Comparison of ENCODE assay signal across 2 cellular contexts in genomic region chr7:100865971-100866720, GRCh38.
TF ChIP-seq lines count a peak whose summit lies in the region.

No MANE protein-coding gene starts in this region.

TF ChIP-seq in SK-N-SH, 30 proteins besides CTCF, POLR2A, EP300 and RAD21:
- TF ChIP-seq NFIC (IDR thresholded peaks at IDR 0.05; ENCODE audit: borderline replicate concordance), result peak; percentile 82
- no peak for TF ChIP-seq GATA2 (CRISPR knock-in tag; IDR thresholded peaks at IDR 0.05)
TF ChIP-seq in SK-N-SH: peak in this region for 1.

TF ChIP-seq in H1, 55 proteins besides CTCF, POLR2A, EP300 and RAD21:
- TF ChIP-seq, protein P1, sequence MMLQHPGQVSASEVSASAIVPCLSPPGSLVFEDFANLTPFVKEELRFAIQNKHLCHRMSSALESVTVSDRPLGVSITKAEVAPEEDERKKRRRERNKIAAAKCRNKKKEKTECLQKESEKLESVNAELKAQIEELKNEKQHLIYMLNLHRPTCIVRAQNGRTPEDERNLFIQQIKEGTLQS (IDR thresholded peaks at IDR 0.05; ENCODE audit: insufficient read depth, low read depth, low read length), result no peak
- TF ChIP-seq PHF8 (conservative IDR thresholded peaks at IDR 0.05; ENCODE audit: low read depth, low read length), result no peak
- no peak for TF ChIP-seq JUN (IDR thresholded peaks at IDR 0.05; ENCODE audit: low read depth, low read length)
- no peak for TF ChIP-seq RXRA (IDR thresholded peaks at IDR 0.05; ENCODE audit: insufficient read depth, low read depth, low read length)
- no peak for TF ChIP-seq KDM1A (IDR thresholded peaks at IDR 0.05; ENCODE audit: borderline replicate concordance, low read length)
- TF ChIP-seq TAF7 (optimal IDR thresholded peaks at IDR 0.05; ENCODE audit: borderline replicate concordance, low read depth, low read length), result no peak
- no peak for TF ChIP-seq TBP (IDR thresholded peaks at IDR 0.05; ENCODE audit: low read depth, low read length)
- no peak for TF ChIP-seq JUND (IDR thresholded peaks at IDR 0.05; ENCODE audit: low read length)
- TF ChIP-seq SP1 (IDR thresholded peaks at IDR 0.05; ENCODE audit: low read depth, low read length), result no peak
- TF ChIP-seq NANOG (IDR thresholded peaks at IDR 0.05; ENCODE audit: insufficient read depth, low read depth, low read length, poor library complexity, severe bottlenecking), result no peak
- no peak for TF ChIP-seq TCF12 (IDR thresholded peaks at IDR 0.05; ENCODE audit: low read depth, low read length)
- TF ChIP-seq RFX5 (IDR thresholded peaks at IDR 0.05; ENCODE audit: borderline replicate concordance, low read depth, low read length), result no peak
- no peak for TF ChIP-seq KDM4A (IDR thresholded peaks at IDR 0.05; ENCODE audit: low read depth, low read length, severe bottlenecking)
